Comparison of ENCODE assay signal across 31 cellular contexts in genomic region chr4:173379929-173380328, GRCh38. TPM values are rescaled to one million over a fixed set of nuclear protein-coding genes. Genes with fewer than 3 reads are reported as not detected.
"Had no signal": no experiment of that assay in that cellular context is flagged by ENCODE, and none has a peak within 500 bp of the region (broad histone marks: within the 10 kb centered on the region; RNA-seq: fewer than 3 reads in every experiment).

No MANE protein-coding gene starts in this region.

- H3K27ac ChIP-seq: colonic mucosa, epithelial cell of prostate, esophagus squamous epithelium, gastrocnemius medialis, heart right ventricle, left lung, lower lobe of right lung had no signal

- FAIRE-seq: endometrium, keratinocyte had no signal

- H3K36me3 ChIP-seq: colonic mucosa, gastrocnemius medialis, lower lobe of right lung had no signal

- H3K27ac Mint-ChIP-seq: dendritic cell treated with granulocyte-macrophage colony-stimulating factor and Interleukin-4, amounts not matched to agents 40 ng/mL and 50 ng/mL, for 4 days; effector memory CD8-positive, alpha-beta T cell; endodermal cell; mesothelial cell of epicardium; naive thymus-derived CD4-positive, alpha-beta T cell had no signal

- H3K9me3 Mint-ChIP-seq: dendritic cell treated with granulocyte-macrophage colony-stimulating factor and Interleukin-4, amounts not matched to agents 40 ng/mL and 50 ng/mL, for 4 days; effector memory CD8-positive, alpha-beta T cell; endodermal cell; mesothelial cell of epicardium; naive thymus-derived CD4-positive, alpha-beta T cell had no signal

- H3K27me3 Mint-ChIP-seq: dendritic cell treated with granulocyte-macrophage colony-stimulating factor and Interleukin-4, amounts not matched to agents 40 ng/mL and 50 ng/mL, for 4 days; effector memory CD8-positive, alpha-beta T cell had no signal

- H3K4me3 ChIP-seq: colonic mucosa, esophagus squamous epithelium, gastrocnemius medialis, heart right ventricle, left lung, lower lobe of right lung, mucosa of descending colon had no signal

- H3K9me3 ChIP-seq: colonic mucosa, esophagus squamous epithelium, gastrocnemius medialis, heart right ventricle, left lung, lower lobe of right lung, mucosa of descending colon had no signal

- H3K4me1 ChIP-seq: colonic mucosa, gastrocnemius medialis, lower lobe of right lung had no signal

- H3K4me1 Mint-ChIP-seq: mesothelial cell of epicardium had no signal

- H3K27me3 ChIP-seq: colonic mucosa, esophagus squamous epithelium, gastrocnemius medialis, heart right ventricle, left lung had no signal

- H3K4me3 Mint-ChIP-seq: dendritic cell treated with granulocyte-macrophage colony-stimulating factor and Interleukin-4, amounts not matched to agents 40 ng/mL and 50 ng/mL, for 4 days; effector memory CD8-positive, alpha-beta T cell; endodermal cell; mesothelial cell of epicardium; naive thymus-derived CD4-positive, alpha-beta T cell had no signal

- DNase-seq: colonic mucosa; cortex of kidney; effector CD8-positive, alpha-beta T cell; effector memory CD8-positive, alpha-beta T cell; endodermal cell; erythroblast; esophagus squamous epithelium; foreskin fibroblast; foreskin melanocyte; gastrocnemius medialis; glutamatergic neuron; head of caudate nucleus; heart right ventricle; hippocampal formation; left cardiac atrium; left lung; left ventricle myocardium superior; lower lobe of right lung; mesenchymal stem cell; mucosa of descending colon; naive thymus-derived CD4-positive, alpha-beta T cell had no signal

- ATAC-seq: effector memory CD8-positive, alpha-beta T cell; esophagus mucosa; gastrocnemius medialis; heart right ventricle; left cardiac atrium; left lung; left ventricle myocardium superior; lower lobe of right lung; mucosa of descending colon; naive thymus-derived CD4-positive, alpha-beta T cell had no signal

RNA-seq across cellular contexts. Expression of gene SCRG1, which starts 19.0 kb away (rescaled TPM):
- total RNA-seq: dermis microvascular lymphatic vessel endothelial cell; endodermal cell; gastrocnemius medialis; glomerular endothelial cell; kidney epithelial cell; lung microvascular endothelial cell; naive thymus-derived CD4-positive, alpha-beta T cell had no signal
- polyA plus RNA-seq: keratinocyte; naive thymus-derived CD4-positive, alpha-beta T cell had no signal
